In genomic region chr4:139175647-139176298, GRCh38 we compare ENCODE assay signal across 8 cellular contexts. TPM values are rescaled to one million over a fixed set of nuclear protein-coding genes. Genes with fewer than 3 reads are reported as not detected.
A peak's percentile ranks its signal among the peaks of the same experiment; 100 is the strongest.
DNase-seq lines count a peak whose midpoint lies in the region; ATAC-seq lines count a peak whose summit lies in the region.

No MANE protein-coding gene starts in this region.

- no peak for ATAC-seq in activated naive CD8-positive, alpha-beta T cell treated with anti-CD3 and anti-CD28 coated beads, Interleukin-2, amount 10 ng/mL, durations not matched to agents 7 days and 5 days (ENCODE audit: low read depth)
- ATAC-seq in GM19035 (IDR thresholded peaks at IDR 0.05; ENCODE audit: unreplicated experiment) (no peak), GM21360 (IDR thresholded peaks at IDR 0.05; ENCODE audit: unreplicated experiment) (no peak)

- H3K27ac Mint-ChIP-seq in activated naive CD8-positive, alpha-beta T cell treated with anti-CD3 and anti-CD28 coated beads, Interleukin-2, amount 10 ng/mL, durations not matched to agents 7 days and 5 days = no peak overlapping the region

- H3K27me3 Mint-ChIP-seq in activated naive CD8-positive, alpha-beta T cell treated with anti-CD3 and anti-CD28 coated beads, Interleukin-2, amount 10 ng/mL, durations not matched to agents 7 days and 5 days = peaks cover 20% of the 10 kb centered on the region

- H3K9ac ChIP-seq in ES-I3 (ENCODE audit: low read depth, low read length) (peak overlapping the region; percentile 96), iPS-18a (ENCODE audit: low read length) (peak overlapping the region; percentile 45)

- peaks cover 17% of the 10 kb centered on the region for H3K27me3 ChIP-seq in iPS-18a (ENCODE audit: control insufficient read depth, insufficient read depth, low read length)

- peak overlapping the region; percentile 82 for H3K4me3 ChIP-seq in iPS-18a (ENCODE audit: low read length)

- no peaks in the 10 kb centered on the region for H3K36me3 Mint-ChIP-seq in activated naive CD8-positive, alpha-beta T cell treated with anti-CD3 and anti-CD28 coated beads, Interleukin-2, amount 10 ng/mL, durations not matched to agents 7 days and 5 days

- POLR2A ChIA-PET in activated naive CD8-positive, alpha-beta T cell treated with anti-CD3 and anti-CD28 coated beads, Interleukin-2, amount 10 ng/mL, durations not matched to agents 7 days and 5 days (lab: Charles Lee) = interaction anchor here (3.2 kb wide), 1 partner anchor 160 kb away, joined by 11 read pairs; the partner anchor contains the start of gene NOCT

- H3K4me1 Mint-ChIP-seq in activated naive CD8-positive, alpha-beta T cell treated with anti-CD3 and anti-CD28 coated beads, Interleukin-2, amount 10 ng/mL, durations not matched to agents 7 days and 5 days = peaks cover 16% of the 10 kb centered on the region

- DNase-seq in KBM-7 (peak; percentile 53), smooth muscle cell of the brain vasculature (ENCODE audit: low read depth, low spot score) (peak; percentile 6)
- no peak for DNase-seq in activated naive CD8-positive, alpha-beta T cell treated with anti-CD3 and anti-CD28 coated beads, Interleukin-2, amount 10 ng/mL, durations not matched to agents 7 days and 5 days
- DNase-seq in activated CD4-positive, CD25-positive, alpha-beta regulatory T cell treated with anti-CD3 and anti-CD28 coated beads, Interleukin-2, amount 50 U/mL, for 72 hours = no peak

- no peaks in the 10 kb centered on the region for H3K36me3 ChIP-seq in ES-I3 (ENCODE audit: insufficient read depth, low read length)
- H3K36me3 ChIP-seq in iPS-18a (ENCODE audit: control insufficient read depth, low read depth, low read length) = no peaks in the 10 kb centered on the region

- no peaks in the 10 kb centered on the region for H3K9me3 Mint-ChIP-seq in activated naive CD8-positive, alpha-beta T cell treated with anti-CD3 and anti-CD28 coated beads, Interleukin-2, amount 10 ng/mL, durations not matched to agents 7 days and 5 days

- in situ Hi-C loops in KBM-7 (cut with MboI; ENCODE audit: low pct_unique_long_range_greater_than_20kb, low sequenced_read_pairs) = no loop called here

- H3K9me3 ChIP-seq in ES-I3 (ENCODE audit: control insufficient read depth, insufficient read depth, low read length) (no peaks in the 10 kb centered on the region), iPS-18a (ENCODE audit: control insufficient read depth, low read depth, low read length) (no peaks in the 10 kb centered on the region)

- no peak overlapping the region for H3K27ac ChIP-seq in iPS-18a (ENCODE audit: low read length)

- H3K4me1 ChIP-seq in ES-I3 (ENCODE audit: insufficient read depth, low read length) = peaks cover 14% of the 10 kb centered on the region
- peaks cover 23% of the 10 kb centered on the region for H3K4me1 ChIP-seq in iPS-18a (ENCODE audit: control insufficient read depth, low read depth, low read length)

- peak overlapping the region; percentile 91 for H3K4me3 Mint-ChIP-seq in activated naive CD8-positive, alpha-beta T cell treated with anti-CD3 and anti-CD28 coated beads, Interleukin-2, amount 10 ng/mL, durations not matched to agents 7 days and 5 days

RNA-seq across cellular contexts. Expression of gene ELF2, which starts 1.2 kb away (rescaled TPM):
- total RNA-seq in activated naive CD8-positive, alpha-beta T cell treated with anti-CD3 and anti-CD28 coated beads, Interleukin-2, amount 10 ng/mL, durations not matched to agents 7 days and 5 days = 10 to 100 TPM; 43.9 to 48.2 TPM

Comparison
In these comparisons a context has a peak if more than half of its experiments do, and no peak if none do; other contexts are left out.
1. DNase-seq: peak in KBM-7 (single experiment) and smooth muscle cell of the brain vasculature (single experiment); none in activated naive CD8-positive, alpha-beta T cell treated with anti-CD3 and anti-CD28 coated beads, Interleukin-2, amount 10 ng/mL, durations not matched to agents 7 days and 5 days (single experiment) and activated CD4-positive, CD25-positive, alpha-beta regulatory T cell treated with anti-CD3 and anti-CD28 coated beads, Interleukin-2, amount 50 U/mL, for 72 hours (single experiment).